In genomic region chr9:137064027-137064879, GRCh38 we compare ENCODE assay signal across 8 cellular contexts. TPM values are rescaled to one million over a fixed set of nuclear protein-coding genes. Genes with fewer than 3 reads are reported as not detected.
DNase-seq lines count a peak whose midpoint lies in the region; ATAC-seq and TF ChIP-seq lines count a peak whose summit lies in the region.

No MANE protein-coding gene starts in this region.

- H3K27ac Mint-ChIP-seq in T-helper 17 cell: no peak overlapping the region

- no peaks in the 10 kb centered on the region for H3K36me3 Mint-ChIP-seq in T-helper 17 cell (ENCODE audit: low read depth)

- peak; percentile 97 for TF ChIP-seq CTCF in C4-2B (conservative IDR thresholded peaks at IDR 0.05)

- H3K4me3 Mint-ChIP-seq in T-helper 17 cell: no peak overlapping the region

- CTCF ChIA-PET in HEK293T (lab: Yijun Ruan, JAX): interaction anchor here (0.6 to 1.2 kb wide), 12 partner anchors 8 to 276 kb away, joined by 3 to 9 read pairs (median 4); partner anchors contain the start of genes MAN1B1, NPDC1 and UAP1L1

- peak overlapping the region; percentile 2; the same call in 1 of the 2 replicates for H3K27ac ChIP-seq in C4-2B

- H3K9me3 ChIP-seq in T-helper 17 cell (ENCODE audit: control insufficient read depth, low read length, poor library complexity, severe bottlenecking): no peaks in the 10 kb centered on the region

- ATAC-seq in T-helper 17 cell (peak; percentile 43), GM18519 (IDR thresholded peaks at IDR 0.05; ENCODE audit: low FRiP score, unreplicated experiment) (no peak), HG03342 (IDR thresholded peaks at IDR 0.05; ENCODE audit: unreplicated experiment) (no peak)

- peaks cover 5% of the 10 kb centered on the region for H3K27me3 Mint-ChIP-seq in T-helper 17 cell

- peaks cover 10% of the 10 kb centered on the region for H3K4me1 Mint-ChIP-seq in T-helper 17 cell

- POLR2A ChIA-PET in HEK293T (lab: Yijun Ruan, JAX): interaction anchor here (0.9 kb wide), 1 partner anchor 15 kb away, joined by 5 read pairs; no protein-coding TSS in a partner anchor

- DNase-seq in HEK293T (ENCODE audit: extremely low spot score) (peak; percentile 82), T-helper 17 cell (peak; percentile 41 to 66 (median 59)), astrocyte of the hippocampus (ENCODE audit: low read depth, low spot score) (peak; percentile 74), iPS-NIHi7 (ENCODE audit: extremely low spot score) (peak; percentile 76)
- DNase-seq in stimulated activated CD4-positive, alpha-beta T cell treated with anti-CD3 and anti-CD28 coated beads, Interleukin-1b, Interleukin-23, amount 100 ng/mL, for 4 hours (ENCODE audit: low read depth in 2 of 2): peak; percentile 60 to 65

TF ChIP-seq in HEK293T, 16 proteins besides CTCF, POLR2A, EP300 and RAD21:
- TF ChIP-seq CTBP1 (IDR thresholded peaks at IDR 0.05; ENCODE audit: borderline replicate concordance): no peak
- TF ChIP-seq ZNF384 (IDR thresholded peaks at IDR 0.05): no peak
- no peak for TF ChIP-seq ELF4 (IDR thresholded peaks at IDR 0.05)
- no peak for TF ChIP-seq FOXK2 (IDR thresholded peaks at IDR 0.05)
- TF ChIP-seq BHLHE40 (IDR thresholded peaks at IDR 0.05; ENCODE audit: borderline replicate concordance): no peak
- TF ChIP-seq TARDBP (IDR thresholded peaks at IDR 0.05): no peak
- no peak for TF ChIP-seq FOXM1 (IDR thresholded peaks at IDR 0.05; ENCODE audit: borderline replicate concordance)
- TF ChIP-seq, protein P1, sequence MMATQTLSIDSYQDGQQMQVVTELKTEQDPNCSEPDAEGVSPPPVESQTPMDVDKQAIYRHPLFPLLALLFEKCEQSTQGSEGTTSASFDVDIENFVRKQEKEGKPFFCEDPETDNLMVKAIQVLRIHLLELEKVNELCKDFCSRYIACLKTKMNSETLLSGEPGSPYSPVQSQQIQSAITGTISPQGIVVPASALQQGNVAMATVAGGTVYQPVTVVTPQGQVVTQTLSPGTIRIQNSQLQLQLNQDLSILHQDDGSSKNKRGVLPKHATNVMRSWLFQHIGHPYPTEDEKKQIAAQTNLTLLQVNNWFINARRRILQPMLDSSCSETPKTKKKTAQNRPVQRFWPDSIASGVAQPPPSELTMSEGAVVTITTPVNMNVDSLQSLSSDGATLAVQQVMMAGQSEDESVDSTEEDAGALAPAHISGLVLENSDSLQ (IDR thresholded peaks at IDR 0.05): no peak
- TF ChIP-seq L3MBTL2 (conservative IDR thresholded peaks at IDR 0.05): no peak
- no peak for TF ChIP-seq FOXA1 (IDR thresholded peaks at IDR 0.05)

RNA-seq across cellular contexts. Expression of gene SAPCD2, which starts 6.1 kb away (rescaled TPM):
- under 1 TPM; 0.27 to 0.39 TPM for total RNA-seq in T-helper 17 cell

RNA-seq across cellular contexts. Expression of gene ENTPD2, which starts 10.4 kb away (rescaled TPM):
- under 1 TPM in 1 of 2 donors, not detected in 1; 0.20 TPM for total RNA-seq in T-helper 17 cell

RNA-seq across cellular contexts. Expression of gene UAP1L1, which starts 13.1 kb away (rescaled TPM):
- total RNA-seq in T-helper 17 cell: 10 to 100 TPM in 1 of 2 donors, 1 to 10 TPM in 1; 9.3 to 10.2 TPM

RNA-seq across cellular contexts. Expression of gene NPDC1, which starts 18.3 kb away (rescaled TPM):
- 100 to 1,000 TPM; 139 to 202 TPM for total RNA-seq in T-helper 17 cell

RNA-seq across cellular contexts. Expression of gene MAN1B1, which starts 22.5 kb away (rescaled TPM):
- 10 to 100 TPM; 62.0 to 62.3 TPM for total RNA-seq in T-helper 17 cell
